Comparison of ENCODE assay signal across 8 cellular contexts in the genomic region with DNA sequence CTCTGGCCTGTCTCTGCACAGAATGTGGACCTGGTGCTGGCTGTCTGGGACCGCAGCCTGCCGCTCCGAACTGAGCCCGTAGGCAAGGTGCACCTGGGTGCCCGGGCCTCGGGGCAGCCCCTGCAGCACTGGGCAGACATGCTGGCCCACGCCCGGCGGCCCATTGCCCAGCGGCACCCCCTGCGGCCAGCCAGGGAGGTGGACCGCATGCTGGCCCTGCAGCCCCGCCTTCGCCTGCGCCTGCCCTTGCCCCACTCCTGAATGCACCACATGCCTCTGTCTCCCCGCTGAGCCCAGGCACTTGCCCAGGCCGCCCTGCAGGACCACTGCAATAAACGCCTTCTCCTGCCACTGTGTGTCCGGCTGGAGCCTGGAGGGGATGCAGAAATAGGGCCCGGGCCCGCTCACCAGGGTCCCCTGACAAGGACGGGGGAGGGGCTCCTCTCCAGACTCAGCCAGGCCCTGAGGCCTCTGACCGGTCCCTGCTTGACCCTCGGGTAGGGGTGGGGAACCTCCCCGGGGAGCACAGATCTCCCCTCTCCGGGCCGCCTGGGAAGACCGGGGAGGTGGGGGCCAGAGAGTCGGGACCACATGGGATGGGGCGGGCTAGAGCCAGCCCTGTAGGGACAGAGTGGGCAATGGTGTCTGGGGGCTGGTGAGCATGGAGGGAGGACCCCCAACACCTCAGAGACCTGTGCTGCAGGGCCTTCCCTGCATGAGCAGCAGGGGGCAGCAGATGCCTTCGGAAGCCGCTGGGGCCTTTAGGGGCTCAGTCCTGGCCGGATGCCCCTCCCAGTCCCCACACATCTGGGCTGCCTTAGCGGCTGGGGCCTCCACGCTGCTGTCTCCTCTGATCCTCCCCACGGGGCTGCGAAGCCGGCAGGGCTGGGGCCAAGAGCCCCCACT. TPM values are rescaled to one million over a fixed set of nuclear protein-coding genes. Genes with fewer than 3 reads are reported as not detected.
DNase-seq lines count a peak whose midpoint lies in the region; ATAC-seq lines count a peak whose summit lies in the region.

No MANE protein-coding gene starts in this region.

- H3K36me3 ChIP-seq in skeletal muscle satellite cell (ENCODE audit: insufficient read depth, low read length) = no peaks in the 10 kb centered on the region

- H3K4me1 ChIP-seq in skeletal muscle satellite cell (ENCODE audit: control insufficient read depth, insufficient read depth, low read length) = peaks cover 6% of the 10 kb centered on the region

- H3K4me3 ChIP-seq in skeletal muscle satellite cell (ENCODE audit: low read length) = no peak overlapping the region

- peak overlapping the region; percentile 39 for H3K4me2 ChIP-seq in skeletal muscle satellite cell (ENCODE audit: low read length)

- no peak overlapping the region for H3K9ac ChIP-seq in skeletal muscle satellite cell (ENCODE audit: low read depth, low read length)

- H3K9me3 ChIP-seq in skeletal muscle satellite cell (replicated peaks; ENCODE audit: low read length) = no peaks in the 10 kb centered on the region

- no peaks in the 10 kb centered on the region for H3K27me3 ChIP-seq in skeletal muscle satellite cell (ENCODE audit: control insufficient read depth, insufficient read depth, low read length)

- peak; percentile 56 for ATAC-seq in HG02943 (IDR thresholded peaks at IDR 0.05; ENCODE audit: low read depth, unreplicated experiment)

- DNase-seq in NCI-H2171 treated with DMSO at 0.1 percent for 48 hours (lab: John Stamatoyannopoulos, UW) = peak; percentile 31
- no peak for DNase-seq in NCI-H2171 (lab: John Stamatoyannopoulos, UW)
- peak; percentile 47 for DNase-seq in RPMI7951 (ENCODE audit: low read depth)
- peak; percentile 69 for DNase-seq in activated T-helper 9 cell treated with anti-CD3 and anti-CD28 coated beads, Interleukin-2, amount 50 U/mL, for 16 hours (ENCODE audit: low read depth)
- DNase-seq in glomerular visceral epithelial cell (ENCODE audit: extremely low spot score) = peak; percentile 44
- DNase-seq in NCI-H2029 treated with DMSO at 0.1 percent for 48 hours (lab: John Stamatoyannopoulos, UW) = no peak

RNA-seq across cellular contexts. Expression of gene TNNI2, which starts 1.4 kb away (rescaled TPM):
- total RNA-seq in RPMI7951 (2014; rRNA removed; shearing (Covaris generic)) = 0.48 TPM in 1 of 2 replicates, not detected in the other
- 0.87 TPM in 1 of 2 replicates, not detected in the other for total RNA-seq in skeletal muscle satellite cell (2012; rRNA removed)

RNA-seq across cellular contexts. Expression of gene SYT8, which starts 2.6 kb away (rescaled TPM):
- 0.20 TPM in 1 of 2 replicates, not detected in the other for total RNA-seq in RPMI7951 (2014; rRNA removed; shearing (Covaris generic))
- total RNA-seq in skeletal muscle satellite cell (2012; rRNA removed) = under 0.01 TPM in 1 of 2 replicates, not detected in the other

RNA-seq across cellular contexts. Expression of gene LSP1, which starts 15.5 kb away (rescaled TPM):
- total RNA-seq in RPMI7951 (2014; rRNA removed; shearing (Covaris generic)) = 2.4 and 3.8 TPM in 2 replicates
- 56.3 and 63.6 TPM in 2 replicates for total RNA-seq in skeletal muscle satellite cell (2012; rRNA removed)

RNA-seq across cellular contexts. Expression of gene PRR33, which starts 54.3 kb away (rescaled TPM):
- not detected in 2 replicates for total RNA-seq in RPMI7951 (2014; rRNA removed; shearing (Covaris generic))
- not detected in 2 replicates for total RNA-seq in skeletal muscle satellite cell (2012; rRNA removed)

Comparison
In these comparisons a context has a peak if more than half of its experiments do, and no peak if none do; other contexts are left out.
1. DNase-seq: peak in NCI-H2171 treated with DMSO at 0.1 percent for 48 hours (single experiment), RPMI7951 (single experiment), activated T-helper 9 cell treated with anti-CD3 and anti-CD28 coated beads, Interleukin-2, amount 50 U/mL, for 16 hours (single experiment) and glomerular visceral epithelial cell (single experiment); none in NCI-H2171 (single experiment) and NCI-H2029 treated with DMSO at 0.1 percent for 48 hours (single experiment).